Comparison of ENCODE assay signal across 20 cellular contexts in the genomic region with DNA sequence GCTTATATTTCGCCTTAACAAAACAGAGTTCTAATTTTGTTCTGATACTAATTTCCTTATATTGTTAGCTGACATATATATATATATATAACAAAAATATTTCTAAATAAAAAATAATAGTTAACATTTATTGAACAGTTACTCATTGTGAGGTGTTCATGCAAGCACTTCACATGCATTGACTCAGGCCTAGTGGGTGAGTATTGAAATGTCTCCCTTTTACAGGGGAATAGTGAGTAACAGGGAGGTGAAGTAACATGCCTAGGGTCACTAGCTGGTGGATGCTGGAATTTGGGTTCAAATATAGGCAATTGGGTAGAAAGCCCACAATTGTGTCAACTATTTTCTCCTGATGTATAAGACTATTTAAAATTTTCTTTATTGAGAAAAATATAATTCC.
"Had no signal": no experiment of that assay in that cellular context is flagged by ENCODE, and none has a peak within 500 bp of the region (broad histone marks: within the 10 kb centered on the region; RNA-seq: fewer than 3 reads in every experiment).

No MANE protein-coding gene starts in this region.

- H3K27ac ChIP-seq: left lung, lower lobe of right lung, parathyroid adenoma, prostate gland, right lobe of liver, testis, tibial nerve, upper lobe of right lung had no signal

- H3K4me3 ChIP-seq: left lung, lower lobe of right lung, prostate gland, right lobe of liver, testis, tibial nerve, upper lobe of right lung had no signal

- H3K36me3 ChIP-seq: left lung, lower lobe of right lung, prostate gland, right lobe of liver, tibial nerve, upper lobe of right lung had no signal

- H3K4me1 ChIP-seq: left lung, lower lobe of right lung, parathyroid adenoma, prostate gland, right lobe of liver, testis, tibial nerve, upper lobe of right lung had no signal

- H3K27me3 ChIP-seq: left lung, right lobe of liver, testis, tibial nerve, upper lobe of right lung had no signal

- H3K9me3 ChIP-seq: left lung, lower lobe of right lung, prostate gland, right lobe of liver, testis, tibial nerve, upper lobe of right lung had no signal

- H2AFZ ChIP-seq: parathyroid adenoma had no signal

- H3K9ac ChIP-seq: parathyroid adenoma had no signal

- DNase-seq: cerebellar nuclear complex; effector memory CD8-positive, alpha-beta T cell; erythroblast; foreskin melanocyte; head of caudate nucleus; hippocampal formation; left lung; lower lobe of right lung; mesendoderm; naive B cell; occipital lobe; retina; right lobe of liver; stimulated activated CD4-positive, alpha-beta T cell treated with anti-CD3 and anti-CD28 coated beads, Interleukin-4, amount 100 ng/mL, for 24 hours; stimulated activated naive CD8-positive, alpha-beta T cell treated with anti-CD3 and anti-CD28 coated beads, Interleukin-15, amount 100 ng/mL, for 72 hours; testis; upper lobe of right lung had no signal
